ENCODE assay signal across 8 cellular contexts in genomic region chr2:95666636-95667035, GRCh38.
DNase-seq lines count a peak whose midpoint lies in the region; ATAC-seq, FAIRE-seq and TF ChIP-seq lines count a peak whose summit lies in the region.
"Not testable (repeated sequence)": the region's sequence is repeated elsewhere in the genome, so short reads cannot be mapped to it uniquely, and the experiment has no call there.

No MANE protein-coding gene starts in this region.

- not testable (repeated sequence) for H3K36me3 Mint-ChIP-seq in endodermal cell (ENCODE audit: low read depth)

- POLR2A ChIA-PET in HepG2 (lab: Yijun Ruan, JAX), result not testable (repeated sequence)

- DNase-seq in AG08395 (ENCODE audit: low spot score), result peak; percentile 20
- peak; percentile 43 for DNase-seq in EL
- not testable (repeated sequence) for DNase-seq in HTR-8/SVneo (ENCODE audit: insufficient read length, low spot score); endodermal cell; HepG2 (ENCODE audit: low spot score)
- peak; percentile 69 for DNase-seq in WERI-Rb-1
- DNase-seq in foreskin melanocyte, result peak; percentile 19
- DNase-seq in gastrocnemius medialis, result peak in 1 of 2 donors; percentile 32

- H3K36me3 ChIP-seq in WERI-Rb-1; endodermal cell (ENCODE audit: control insufficient read depth, insufficient read depth, low read length); HepG2 (replicated peaks in 1 of 2; ENCODE audit: control insufficient read depth in 1 of 2, insufficient read depth in 2 of 2, low read length in 2 of 2); gastrocnemius medialis: not testable (repeated sequence)

- CTCF ChIA-PET in HepG2 (lab: Yijun Ruan, JAX; ENCODE audit: low intra/inter-chr PET ratio, low total read pairs), result not testable (repeated sequence)

- H3K27me3 ChIP-seq in WERI-Rb-1 (ENCODE audit: insufficient read depth, low read depth, severe bottlenecking); endodermal cell (ENCODE audit: control insufficient read depth, insufficient read depth, low read length, poor library complexity, severe bottlenecking); gastrocnemius medialis: not testable (repeated sequence)
- H3K27me3 ChIP-seq in HepG2 (ENCODE audit: control insufficient read depth in 1 of 2, insufficient read depth in 2 of 2, low read length in 2 of 2), result peaks cover 3 to 35% of the 10 kb centered on the region in 2 experiments; a peak in 4 of 5 replicates

- intact Hi-C loops in HepG2 (cut with micrococcal nuclease; ENCODE audit: unreplicated experiment); gastrocnemius medialis (cut with DNase I; ENCODE audit: low total_unique reads): not testable (repeated sequence)

- H3K9me3 ChIP-seq in WERI-Rb-1 (ENCODE audit: severe bottlenecking); endodermal cell (ENCODE audit: control insufficient read depth, low read length); HepG2 (ENCODE audit: low read length); gastrocnemius medialis: not testable (repeated sequence)

- TF ChIP-seq POLR2A in HepG2 (IDR thresholded peaks at IDR 0.05; ENCODE audit: insufficient read depth in 1 of 2, low read depth in 2 of 2, low read length in 2 of 2); gastrocnemius medialis (IDR thresholded peaks at IDR 0.05): not testable (repeated sequence)

- TF ChIP-seq EP300 in HepG2 (IDR thresholded peaks at IDR 0.05; ENCODE audit: low read depth in 2 of 2, low read length in 2 of 2); HepG2 (CRISPR knock-in tag; IDR thresholded peaks at IDR 0.05; ENCODE audit: borderline replicate concordance): not testable (repeated sequence)

- BruUV-seq in HepG2 (replicated peaks; lab: Mats Ljungman, UMichigan), result not testable (repeated sequence)

- TF ChIP-seq CTCF in WERI-Rb-1 (IDR thresholded peaks at IDR 0.05; ENCODE audit: low read depth, low read length), result peak; percentile 69
- peak; percentile 52 for TF ChIP-seq CTCF in endodermal cell (conservative IDR thresholded peaks at IDR 0.05)
- TF ChIP-seq CTCF in HepG2 (CRISPR knock-in tag; IDR thresholded peaks at IDR 0.05); gastrocnemius medialis (IDR thresholded peaks at IDR 0.05 in 4 of 5, conservative IDR thresholded peaks at IDR 0.05 in 1 of 5): not testable (repeated sequence)

- not testable (repeated sequence) for H3K4me1 ChIP-seq in endodermal cell (ENCODE audit: control insufficient read depth, insufficient read depth, low read length); HepG2 (ENCODE audit: insufficient read depth, low read length); gastrocnemius medialis

- H3K27ac Mint-ChIP-seq in endodermal cell, result not testable (repeated sequence)

- H3K4me2 ChIP-seq in HepG2 (ENCODE audit: low read depth, low read length), result not testable (repeated sequence)

- TF ChIP-seq RAD21 in HepG2 (CRISPR knock-in tag; IDR thresholded peaks at IDR 0.05), result not testable (repeated sequence)

- not testable (repeated sequence) for H4K20me1 ChIP-seq in HepG2 (ENCODE audit: insufficient read depth, low read length)

- not testable (repeated sequence) for H2AFZ ChIP-seq in HepG2 (ENCODE audit: low read length)

- FAIRE-seq in HTR-8/SVneo (lab: Jason Lieb, UNC), result peak; percentile 67
- FAIRE-seq in HepG2 (lab: Jason Lieb, UNC), result not testable (repeated sequence)

- H3K4me3 ChIP-seq in WERI-Rb-1 (ENCODE audit: low read depth, low read length); endodermal cell (ENCODE audit: low read length); HepG2 (replicated peaks in 1 of 3; ENCODE audit: insufficient read depth in 1 of 3, low read depth in 2 of 3, low read length in 3 of 3); gastrocnemius medialis: not testable (repeated sequence)

- H3K9me3 Mint-ChIP-seq in endodermal cell, result not testable (repeated sequence)

- not testable (repeated sequence) for H3K9ac ChIP-seq in endodermal cell (ENCODE audit: extremely low read depth, low read length, poor library complexity, severe bottlenecking); HepG2 (ENCODE audit: insufficient read depth, low read depth, low read length)

- H3K27me3 Mint-ChIP-seq in endodermal cell (ENCODE audit: insufficient read depth), result peaks cover 29% of the 10 kb centered on the region

- in situ Hi-C loops in HepG2 (cut with HindIII; ENCODE audit: extremely low pct_ligation_motif_present, low pct_unique_long_range_greater_than_20kb); gastrocnemius medialis (cut with MboI; ENCODE audit: low sequenced_read_pairs in 4 of 4): not testable (repeated sequence)

- not testable (repeated sequence) for H3K4me3 Mint-ChIP-seq in endodermal cell

- ATAC-seq in HepG2 (peak; percentile 66), gastrocnemius medialis (peak; percentile 48 to 68)

- H3K79me2 ChIP-seq in HepG2 (ENCODE audit: insufficient read depth, low read length), result not testable (repeated sequence)

- 69% methylated on average over 2 of the region's 2 CpGs; no CpG with 5 or more reads in 1 of the 2 experiments for WGBS in endodermal cell (ENCODE audit: insufficient coverage in 1 of 2, insufficient read length in 1 of 2), 2 experiments
- 3% methylated on average over 2 of the region's 2 CpGs for WGBS in HepG2 (ENCODE audit: low lambda C conversion rate)

- H3K27ac ChIP-seq in WERI-Rb-1; endodermal cell (ENCODE audit: low read depth, low read length); HepG2 (ENCODE audit: extremely low read length, insufficient read depth, low read length); gastrocnemius medialis: not testable (repeated sequence)

- not testable (repeated sequence) for H3K4me1 Mint-ChIP-seq in endodermal cell
